In the genomic region with DNA sequence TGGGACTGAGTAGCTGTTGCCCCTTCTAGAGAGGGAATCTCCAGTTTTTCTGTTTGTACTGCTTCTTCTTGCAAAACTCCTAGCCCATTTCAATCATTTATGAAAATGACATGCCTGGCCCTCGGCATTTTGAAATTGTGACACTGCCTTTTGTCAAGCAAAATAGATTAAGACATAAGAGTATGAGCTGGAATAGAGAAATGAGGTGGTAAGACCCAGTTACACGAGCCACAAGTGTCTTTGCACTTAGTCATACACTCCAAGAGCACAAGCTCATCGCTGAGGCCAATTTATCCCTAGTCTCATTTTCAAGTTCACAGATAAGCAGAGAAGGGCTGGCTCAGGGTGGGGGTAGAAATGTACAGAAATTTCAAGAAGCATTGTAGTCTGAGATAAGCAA, we compare ENCODE assay signal across 10 cellular contexts. TPM values are rescaled to one million over a fixed set of nuclear protein-coding genes. Genes with fewer than 3 reads are reported as not detected.
DNase-seq lines count a peak whose midpoint lies in the region; ATAC-seq and TF ChIP-seq lines count a peak whose summit lies in the region.
"Had no signal": no experiment of that assay in that cellular context is flagged by ENCODE, and none has a peak within 500 bp of the region (broad histone marks: within the 10 kb centered on the region; RNA-seq: fewer than 3 reads in every experiment).

No MANE protein-coding gene starts in this region.

- no peak for TF ChIP-seq POLR2A in gastroesophageal sphincter (IDR thresholded peaks at IDR 0.05)

- DNase-seq in AG10803 (ENCODE audit: low read depth) (peak; percentile 94), astrocyte of the hippocampus (ENCODE audit: low read depth, low spot score) (peak; percentile 85), left lung (no peak), coronary artery (ENCODE audit: low spot score) (no peak), hypothalamus (lab: John Stamatoyannopoulos, UW) (no peak), NCI-H345 (lab: John Stamatoyannopoulos, UW) (no peak)
- DNase-seq: SIG-M5 had no signal

- no peak overlapping the region for H3K9ac ChIP-seq in HUES64 (ENCODE audit: low read depth, low read length)

- WGBS in HUES64 = 60% methylated on average over 3 of the region's 3 CpGs
- 40 to 65% methylated on average over 3 of the region's 3 CpGs for WGBS in gastroesophageal sphincter (ENCODE audit: low coverage in 1 of 2), 2 donors

- H3K36me3 ChIP-seq in HUES64 (ENCODE audit: insufficient read depth, low read length) (no peaks in the 10 kb centered on the region), left lung (no peaks in the 10 kb centered on the region), gastroesophageal sphincter (no peaks in the 10 kb centered on the region)
- H3K36me3 ChIP-seq: adrenal gland had no signal

- ATAC-seq in left lung (peak; percentile 56), gastroesophageal sphincter (no peak)

- intact Hi-C loops in left lung (cut with DNase I) = no loop called here

- peak overlapping the region; percentile 75; the same call in 1 of the 2 replicates for H3K27ac ChIP-seq in HUES64 (ENCODE audit: low read depth, low read length)
- H3K27ac ChIP-seq in left lung = no peak overlapping the region
- H3K27ac ChIP-seq in coronary artery = no peak overlapping the region
- H3K27ac ChIP-seq in gastroesophageal sphincter = no peak overlapping the region
- H3K27ac ChIP-seq: adrenal gland had no signal

- H3K27me3 ChIP-seq in HUES64 (ENCODE audit: insufficient read depth, low read length) = no peaks in the 10 kb centered on the region
- H3K27me3 ChIP-seq in left lung = peaks cover 0 to 8% of the 10 kb centered on the region in 2 donors
- H3K27me3 ChIP-seq in gastroesophageal sphincter = no peaks in the 10 kb centered on the region
- H3K27me3 ChIP-seq: adrenal gland had no signal

- H3K9me3 ChIP-seq in HUES64 (ENCODE audit: insufficient read depth, low read depth, low read length) (no peaks in the 10 kb centered on the region), left lung (no peaks in the 10 kb centered on the region), gastroesophageal sphincter (no peaks in the 10 kb centered on the region)
- H3K9me3 ChIP-seq: adrenal gland had no signal

- TF ChIP-seq CTCF in AG10803 (conservative IDR thresholded peaks at IDR 0.05; ENCODE audit: low read length) (no peak), left lung (IDR thresholded peaks at IDR 0.05) (no peak), coronary artery (IDR thresholded peaks at IDR 0.05) (no peak), gastroesophageal sphincter (IDR thresholded peaks at IDR 0.05) (no peak)

- no peak for TF ChIP-seq EP300 in gastroesophageal sphincter (IDR thresholded peaks at IDR 0.05)

- no peak overlapping the region for H3K4me3 ChIP-seq in AG10803 (ENCODE audit: low read length)
- H3K4me3 ChIP-seq in HUES64 (ENCODE audit: low read length) = no peak overlapping the region
- no peak overlapping the region for H3K4me3 ChIP-seq in left lung
- no peak overlapping the region for H3K4me3 ChIP-seq in coronary artery
- H3K4me3 ChIP-seq in gastroesophageal sphincter = no peak overlapping the region
- H3K4me3 ChIP-seq: adrenal gland had no signal

- H3K4me1 ChIP-seq in HUES64 (ENCODE audit: insufficient read depth, low read length) (peaks cover 43% of the 10 kb centered on the region), left lung (no peaks in the 10 kb centered on the region), gastroesophageal sphincter (no peaks in the 10 kb centered on the region)

RNA-seq across cellular contexts. Expression of gene MAP1B, which starts 40.6 kb away (rescaled TPM):
- polyA plus RNA-seq in HUES64 (2013, experiment 1 of 2) = 71.5 TPM
- polyA plus RNA-seq in HUES64 (2013, experiment 2 of 2) = 75.9 TPM
- total RNA-seq in left lung (10 to 100 TPM; 53.0 to 62.6 TPM), gastroesophageal sphincter (1,000 to 10,000 TPM in 1 of 4 donors, 100 to 1,000 TPM in 3; 601 to 1,344 (median 738) TPM)

Comparison
In these comparisons a context has a peak if more than half of its experiments do, and no peak if none do; other contexts are left out.
1. DNase-seq: peak in AG10803 (single experiment) and astrocyte of the hippocampus (single experiment); none in left lung (0 of 2), coronary artery (single experiment), hypothalamus (0 of 51) and NCI-H345 (single experiment).
2. RNA of gene MAP1B, which starts 40.6 kb away (total RNA-seq): 601 to 1,344 TPM in gastroesophageal sphincter; 53.0 to 62.6 TPM in left lung; every median in the first group is over 4 times any median in the second.